Comparison of ENCODE assay signal across 17 cellular contexts in genomic region chr1:213266983-213267772, GRCh38.
"Had no signal": no experiment of that assay in that cellular context is flagged by ENCODE, and none has a peak within 500 bp of the region (broad histone marks: within the 10 kb centered on the region; RNA-seq: fewer than 3 reads in every experiment).

No MANE protein-coding gene starts in this region.

- H3K27me3 ChIP-seq: ascending aorta, cardiac muscle cell, dorsolateral prefrontal cortex, hepatocyte, tibial nerve, uterus had no signal

- H3K4me1 ChIP-seq: ascending aorta, left ventricle myocardium inferior, tibial nerve, uterus had no signal

- ATAC-seq: natural killer cell; stimulated activated naive B cell treated with anti-CD40 and anti-IgM and Interleukin-4, amounts not matched to agents 10 μg/mL and 1 μg/mL and 100 μg/mL, for 72 hours had no signal

- H3K4me3 ChIP-seq: ascending aorta, cardiac muscle cell, dorsolateral prefrontal cortex, hepatocyte, left ventricle myocardium inferior, tibial nerve, uterus had no signal

- H3K27ac ChIP-seq: ascending aorta, cardiac muscle cell, dorsolateral prefrontal cortex, hepatocyte, left ventricle myocardium inferior, tibial nerve, uterus had no signal

- H3K9me3 ChIP-seq: uterus had no signal

- H3K4me2 ChIP-seq: hepatocyte had no signal

- H2AFZ ChIP-seq: hepatocyte had no signal

- H3K36me3 ChIP-seq: cardiac muscle cell, uterus had no signal

- DNase-seq: activated CD4-positive, alpha-beta T cell treated with anti-CD3 and anti-CD28 coated beads for 1 hour; activated CD4-positive, alpha-beta T cell treated with anti-CD3 and anti-CD28 coated beads, Interleukin-2, amount 50 U/mL, for 4 hours; activated naive CD4-positive, alpha-beta T cell treated with anti-CD3 and anti-CD28 coated beads, Interleukin-2, amount 10 ng/mL, durations not matched to agents 7 days and 5 days; activated T-cell treated with anti-CD3 and anti-CD28 coated beads for 4 hours; dorsolateral prefrontal cortex; left ventricle myocardium inferior; natural killer cell; posterior cingulate gyrus; stimulated activated CD4-positive, alpha-beta T cell treated with anti-CD3 and anti-CD28 coated beads, Interleukin-2, amount 100 ng/mL, for 48 hours; stimulated activated naive B cell treated with anti-CD40 and anti-IgM and Interleukin-4, amounts not matched to agents 10 μg/mL and 1 μg/mL and 100 μg/mL, for 72 hours; substantia nigra; T-helper 9 cell; uterus had no signal
